8 cellular contexts compared by ENCODE assay signal in genomic region chr5:122776143-122776542, GRCh38. TPM values are rescaled to one million over a fixed set of nuclear protein-coding genes. Genes with fewer than 3 reads are reported as not detected.
DNase-seq lines count a peak whose midpoint lies in the region; ATAC-seq and TF ChIP-seq lines count a peak whose summit lies in the region.

No MANE protein-coding gene starts in this region.

- POLR2A ChIA-PET in activated CD4-positive, alpha-beta T cell treated with anti-CD3 and anti-CD28 coated beads, Interleukin-2, amount 10 ng/mL, durations not matched to agents 7 days and 5 days (lab: Charles Lee), result no interaction called here

- H3K4me3 Mint-ChIP-seq in activated CD4-positive, alpha-beta T cell treated with anti-CD3 and anti-CD28 coated beads, Interleukin-2, amount 10 ng/mL, durations not matched to agents 7 days and 5 days, result peak overlapping the region; percentile 93
- peak overlapping the region; percentile 91 for H3K4me3 Mint-ChIP-seq in activated T-helper 2 cell treated with anti-CD3 and anti-CD28 coated beads, Interferon-gamma antibody, Interleukin-2, Interleukin-4, amounts not matched to agents 10 μg/mL and 5 μg/mL and 100 μg/mL, durations not matched to agents 14 hours and 24 hours and 36 hours (ENCODE audit: low read depth)

- H3K4me3 ChIP-seq in left lung, result peak overlapping the region; percentile 82 to 86
- H3K4me3 ChIP-seq in testis, result peak overlapping the region; percentile 98 to 100

- no peak for TF ChIP-seq POLR2A in testis (IDR thresholded peaks at IDR 0.05)

- H3K9me3 Mint-ChIP-seq in activated CD4-positive, alpha-beta T cell treated with anti-CD3 and anti-CD28 coated beads, Interleukin-2, amount 10 ng/mL, durations not matched to agents 7 days and 5 days, result no peaks in the 10 kb centered on the region
- no peaks in the 10 kb centered on the region for H3K9me3 Mint-ChIP-seq in activated T-helper 2 cell treated with anti-CD3 and anti-CD28 coated beads, Interferon-gamma antibody, Interleukin-2, Interleukin-4, amounts not matched to agents 10 μg/mL and 5 μg/mL and 100 μg/mL, durations not matched to agents 14 hours and 24 hours and 36 hours

- H3K27ac ChIP-seq in left lung (peak overlapping the region; percentile 89 to 97), testis (peak overlapping the region in 1 of 2 donors; percentile 88)

- H3K9me3 ChIP-seq in left lung (no peaks in the 10 kb centered on the region), testis (no peaks in the 10 kb centered on the region)

- CTCF ChIA-PET in activated CD4-positive, alpha-beta T cell treated with anti-CD3 and anti-CD28 coated beads, Interleukin-2, amount 10 ng/mL, durations not matched to agents 7 days and 5 days (lab: Charles Lee), result interaction anchor here (1.4 to 1.5 kb wide), 2 partner anchors 8 to 41 kb away, joined by 4 to 5 read pairs; no protein-coding TSS in a partner anchor

- no peaks in the 10 kb centered on the region for H3K36me3 ChIP-seq in left lung
- no peaks in the 10 kb centered on the region for H3K36me3 ChIP-seq in testis (ENCODE audit: low read depth, missing control alignments)

- H3K27me3 Mint-ChIP-seq in activated CD4-positive, alpha-beta T cell treated with anti-CD3 and anti-CD28 coated beads, Interleukin-2, amount 10 ng/mL, durations not matched to agents 7 days and 5 days, result peaks cover 14% of the 10 kb centered on the region
- H3K27me3 Mint-ChIP-seq in activated T-helper 2 cell treated with anti-CD3 and anti-CD28 coated beads, Interferon-gamma antibody, Interleukin-2, Interleukin-4, amounts not matched to agents 10 μg/mL and 5 μg/mL and 100 μg/mL, durations not matched to agents 14 hours and 24 hours and 36 hours (ENCODE audit: low read depth), result peaks cover 5% of the 10 kb centered on the region

- intact Hi-C loops in activated T-helper 2 cell treated with anti-CD3 and anti-CD28 coated beads, Interferon-gamma antibody, Interleukin-2, Interleukin-4, amounts not matched to agents 10 μg/mL and 5 μg/mL and 100 μg/mL, durations not matched to agents 14 hours and 24 hours and 36 hours (cut with micrococcal nuclease), result loop anchor here (2.0 to 5.0 kb wide), 2 partner anchors 19 to 36 kb away; no protein-coding TSS in a partner anchor
- intact Hi-C loops in left lung (cut with DNase I) (no loop called here), testis (cut with DNase I; ENCODE audit: low total_unique reads) (no loop called here)

- peaks cover 30% of the 10 kb centered on the region for H3K4me1 Mint-ChIP-seq in activated CD4-positive, alpha-beta T cell treated with anti-CD3 and anti-CD28 coated beads, Interleukin-2, amount 10 ng/mL, durations not matched to agents 7 days and 5 days
- H3K4me1 Mint-ChIP-seq in activated T-helper 2 cell treated with anti-CD3 and anti-CD28 coated beads, Interferon-gamma antibody, Interleukin-2, Interleukin-4, amounts not matched to agents 10 μg/mL and 5 μg/mL and 100 μg/mL, durations not matched to agents 14 hours and 24 hours and 36 hours (ENCODE audit: low read depth), result peaks cover 21% of the 10 kb centered on the region

- H3K27ac Mint-ChIP-seq in activated CD4-positive, alpha-beta T cell treated with anti-CD3 and anti-CD28 coated beads, Interleukin-2, amount 10 ng/mL, durations not matched to agents 7 days and 5 days, result peak overlapping the region; percentile 93
- H3K27ac Mint-ChIP-seq in activated T-helper 2 cell treated with anti-CD3 and anti-CD28 coated beads, Interferon-gamma antibody, Interleukin-2, Interleukin-4, amounts not matched to agents 10 μg/mL and 5 μg/mL and 100 μg/mL, durations not matched to agents 14 hours and 24 hours and 36 hours, result no peak overlapping the region

- ATAC-seq in left lung (no peak), HG02642 (IDR thresholded peaks at IDR 0.05; ENCODE audit: poor library complexity, unreplicated experiment) (no peak)

- WGBS in testis, 2 donors, result 39 to 45% methylated on average over 2 of the region's 2 CpGs

- H3K36me3 Mint-ChIP-seq in activated CD4-positive, alpha-beta T cell treated with anti-CD3 and anti-CD28 coated beads, Interleukin-2, amount 10 ng/mL, durations not matched to agents 7 days and 5 days (ENCODE audit: low read depth), result peaks cover 7% of the 10 kb centered on the region
- peaks cover 7% of the 10 kb centered on the region for H3K36me3 Mint-ChIP-seq in activated T-helper 2 cell treated with anti-CD3 and anti-CD28 coated beads, Interferon-gamma antibody, Interleukin-2, Interleukin-4, amounts not matched to agents 10 μg/mL and 5 μg/mL and 100 μg/mL, durations not matched to agents 14 hours and 24 hours and 36 hours (ENCODE audit: low read depth)

- TF ChIP-seq CTCF in left lung (IDR thresholded peaks at IDR 0.05) (no peak), testis (IDR thresholded peaks at IDR 0.05) (no peak), GM20000 (IDR thresholded peaks at IDR 0.05; ENCODE audit: extremely low read depth, missing control alignments) (no peak)

- DNase-seq in activated CD4-positive, alpha-beta T cell treated with anti-CD3 and anti-CD28 coated beads, Interleukin-2, amount 10 ng/mL, durations not matched to agents 7 days and 5 days, result no peak
- DNase-seq in activated CD4-positive, alpha-beta T cell treated with anti-CD3 and anti-CD28 coated beads for 1 hour, result no peak
- DNase-seq in activated T-helper 2 cell treated with anti-CD3 and anti-CD28 coated beads, Interferon-gamma antibody, Interleukin-2, Interleukin-4, amounts not matched to agents 10 μg/mL and 5 μg/mL and 100 μg/mL, durations not matched to agents 14 hours and 24 hours and 36 hours (ENCODE audit: low spot score), result no peak
- DNase-seq in left lung (no peak), testis (no peak), NCI-H146 treated with DMSO at 0.1 percent for 48 hours (lab: John Stamatoyannopoulos, UW; ENCODE audit: unreplicated experiment) (no peak), GM20000 (ENCODE audit: low spot score) (no peak)

- peaks cover 0 to 53% of the 10 kb centered on the region in 2 donors for H3K4me1 ChIP-seq in left lung
- peaks cover 4% of the 10 kb centered on the region for H3K4me1 ChIP-seq in testis

- H3K27me3 ChIP-seq in left lung, result no peaks in the 10 kb centered on the region
- no peaks in the 10 kb centered on the region for H3K27me3 ChIP-seq in testis

RNA-seq across cellular contexts. Expression of gene SNX2, which starts 1.3 kb away (rescaled TPM):
- 10 to 100 TPM; 38.0 to 38.8 TPM for total RNA-seq in activated CD4-positive, alpha-beta T cell treated with anti-CD3 and anti-CD28 coated beads, Interleukin-2, amount 10 ng/mL, durations not matched to agents 7 days and 5 days
- 31.5 and 36.4 TPM in 2 replicates for total RNA-seq in activated T-helper 2 cell treated with anti-CD3 and anti-CD28 coated beads, Interferon-gamma antibody, Interleukin-2, Interleukin-4, amounts not matched to agents 10 μg/mL and 5 μg/mL and 100 μg/mL, durations not matched to agents 14 hours and 24 hours and 36 hours
- total RNA-seq in left lung (100 to 1,000 TPM in 1 of 2 donors, 10 to 100 TPM in 1; 85.1 to 100 TPM), testis (10 to 100 TPM; 48.4 to 59.5 TPM)
- 38.5 TPM for polyA plus RNA-seq in testis (ENCODE audit: insufficient read depth, low read depth, low replicate concordance)
